Comparison of ENCODE assay signal across 8 cellular contexts in genomic region chr17:50151041-50151936, GRCh38. TPM values are rescaled to one million over a fixed set of nuclear protein-coding genes. Genes with fewer than 3 reads are reported as not detected.
DNase-seq lines count a peak whose midpoint lies in the region; ATAC-seq, FAIRE-seq and TF ChIP-seq lines count a peak whose summit lies in the region.

No MANE protein-coding gene starts in this region.

- H3K36me3 Mint-ChIP-seq in activated T-helper 17 cell treated with anti-CD3 and anti-CD28 coated beads, Interleukin-2, amount 50 U/mL, for 72 hours (ENCODE audit: low read depth): peaks cover 44% of the 10 kb centered on the region
- peaks cover 0 to 3% (median 0%) of the 10 kb centered on the region in 3 donors for H3K36me3 Mint-ChIP-seq in naive thymus-derived CD8-positive, alpha-beta T cell
- H3K36me3 Mint-ChIP-seq in stimulated activated memory B cell treated with anti-CD40 and anti-IgM and Interleukin-4, amounts not matched to agents 10 μg/mL and 1 μg/mL and 100 μg/mL, for 72 hours: peaks cover 27% of the 10 kb centered on the region

- DNase-seq in COLO668 (lab: John Stamatoyannopoulos, UW; ENCODE audit: unreplicated experiment): peak; percentile 84
- peak; percentile 87 for DNase-seq in Jurkat, Clone E6-1 (ENCODE audit: low read depth, low spot score)
- DNase-seq in RCC 7860 (ENCODE audit: low spot score): peak; percentile 82
- DNase-seq in fibroblast of mammary gland (ENCODE audit: low read depth): peak; percentile 84
- DNase-seq in naive thymus-derived CD8-positive, alpha-beta T cell: peak; percentile 69 to 89 (median 79)

- H3K4me1 Mint-ChIP-seq in activated T-helper 17 cell treated with anti-CD3 and anti-CD28 coated beads, Interleukin-2, amount 50 U/mL, for 72 hours: peaks cover 10% of the 10 kb centered on the region
- peaks cover 15 to 60% (median 54%) of the 10 kb centered on the region in 4 donors for H3K4me1 Mint-ChIP-seq in naive thymus-derived CD8-positive, alpha-beta T cell
- peaks cover 36% of the 10 kb centered on the region for H3K4me1 Mint-ChIP-seq in stimulated activated memory B cell treated with anti-CD40 and anti-IgM and Interleukin-4, amounts not matched to agents 10 μg/mL and 1 μg/mL and 100 μg/mL, for 72 hours

- POLR2A ChIA-PET in naive thymus-derived CD8-positive, alpha-beta T cell (lab: Charles Lee): interaction anchor here (0.5 to 7.8 kb wide), 12 partner anchors 10 to 946 kb away, joined by 3 to 90 read pairs (median 4); partner anchors contain the start of gene XYLT2

- no peaks in the 10 kb centered on the region for H3K9me3 Mint-ChIP-seq in activated T-helper 17 cell treated with anti-CD3 and anti-CD28 coated beads, Interleukin-2, amount 50 U/mL, for 72 hours
- H3K9me3 Mint-ChIP-seq in naive thymus-derived CD8-positive, alpha-beta T cell: no peaks in the 10 kb centered on the region
- H3K9me3 Mint-ChIP-seq in stimulated activated memory B cell treated with anti-CD40 and anti-IgM and Interleukin-4, amounts not matched to agents 10 μg/mL and 1 μg/mL and 100 μg/mL, for 72 hours: no peaks in the 10 kb centered on the region

- TF ChIP-seq CTCF in fibroblast of mammary gland (conservative IDR thresholded peaks at IDR 0.05; ENCODE audit: control insufficient read depth, insufficient read depth, low read depth, low read length): peak; percentile 53

- peak overlapping the region; percentile 87 for H3K27ac Mint-ChIP-seq in activated T-helper 17 cell treated with anti-CD3 and anti-CD28 coated beads, Interleukin-2, amount 50 U/mL, for 72 hours
- H3K27ac Mint-ChIP-seq in naive thymus-derived CD8-positive, alpha-beta T cell: peak overlapping the region; percentile 66 to 95 (median 91)
- peak overlapping the region; percentile 94 for H3K27ac Mint-ChIP-seq in stimulated activated memory B cell treated with anti-CD40 and anti-IgM and Interleukin-4, amounts not matched to agents 10 μg/mL and 1 μg/mL and 100 μg/mL, for 72 hours

- peak; percentile 41 for ATAC-seq in GM21360 (IDR thresholded peaks at IDR 0.05; ENCODE audit: unreplicated experiment)
- ATAC-seq in activated T-helper 17 cell treated with anti-CD3 and anti-CD28 coated beads, Interleukin-2, amount 50 U/mL, for 72 hours (replicated peaks): peak; percentile 78
- ATAC-seq in naive thymus-derived CD8-positive, alpha-beta T cell: peak; percentile 66 to 72
- peak; percentile 70 for ATAC-seq in stimulated activated memory B cell treated with anti-CD40 and anti-IgM and Interleukin-4, amounts not matched to agents 10 μg/mL and 1 μg/mL and 100 μg/mL, for 72 hours

- H3K27me3 Mint-ChIP-seq in activated T-helper 17 cell treated with anti-CD3 and anti-CD28 coated beads, Interleukin-2, amount 50 U/mL, for 72 hours: no peaks in the 10 kb centered on the region
- no peaks in the 10 kb centered on the region for H3K27me3 Mint-ChIP-seq in naive thymus-derived CD8-positive, alpha-beta T cell
- no peaks in the 10 kb centered on the region for H3K27me3 Mint-ChIP-seq in stimulated activated memory B cell treated with anti-CD40 and anti-IgM and Interleukin-4, amounts not matched to agents 10 μg/mL and 1 μg/mL and 100 μg/mL, for 72 hours

- peak overlapping the region; percentile 81 for H3K4me3 Mint-ChIP-seq in activated T-helper 17 cell treated with anti-CD3 and anti-CD28 coated beads, Interleukin-2, amount 50 U/mL, for 72 hours
- H3K4me3 Mint-ChIP-seq in naive thymus-derived CD8-positive, alpha-beta T cell: peak overlapping the region; percentile 81 to 93 (median 88)
- H3K4me3 Mint-ChIP-seq in stimulated activated memory B cell treated with anti-CD40 and anti-IgM and Interleukin-4, amounts not matched to agents 10 μg/mL and 1 μg/mL and 100 μg/mL, for 72 hours: peak overlapping the region; percentile 92

- FAIRE-seq in RCC 7860 (lab: Jason Lieb, UNC): no peak

- H3K4me3 ChIP-seq in Jurkat, Clone E6-1 (ENCODE audit: low read length): peak overlapping the region; percentile 85
- peak overlapping the region; percentile 77 for H3K4me3 ChIP-seq in fibroblast of mammary gland (ENCODE audit: control insufficient read depth, low read depth, low read length)

RNA-seq across cellular contexts. Expression of gene PPP1R9B, which starts 0.8 kb away (rescaled TPM):
- 28.6 TPM for polyA plus RNA-seq in Jurkat, Clone E6-1 (2012; ENCODE audit: insufficient read depth, insufficient read length)
- total RNA-seq in activated T-helper 17 cell treated with anti-CD3 and anti-CD28 coated beads, Interleukin-2, amount 50 U/mL, for 72 hours: 10 to 100 TPM; 73.6 to 89.2 TPM
- total RNA-seq in naive thymus-derived CD8-positive, alpha-beta T cell: 10 to 100 TPM; 82.8 to 83.6 TPM
- polyA plus RNA-seq in naive thymus-derived CD8-positive, alpha-beta T cell: under 1 TPM; 0.29 to 0.84 (median 0.67) TPM

RNA-seq across cellular contexts. Expression of gene SGCA, which starts 14.5 kb away (rescaled TPM):
- not detected for polyA plus RNA-seq in Jurkat, Clone E6-1 (2012; ENCODE audit: insufficient read depth, insufficient read length)
- total RNA-seq in activated T-helper 17 cell treated with anti-CD3 and anti-CD28 coated beads, Interleukin-2, amount 50 U/mL, for 72 hours: not detected
- total RNA-seq in naive thymus-derived CD8-positive, alpha-beta T cell: not detected
- polyA plus RNA-seq in naive thymus-derived CD8-positive, alpha-beta T cell: under 1 TPM in 1 of 3 donors, not detected in 2; 0.71 TPM

RNA-seq across cellular contexts. Expression of gene SAMD14, which starts 21.3 kb away (rescaled TPM):
- 4.3 TPM for polyA plus RNA-seq in Jurkat, Clone E6-1 (2012; ENCODE audit: insufficient read depth, insufficient read length)
- total RNA-seq in activated T-helper 17 cell treated with anti-CD3 and anti-CD28 coated beads, Interleukin-2, amount 50 U/mL, for 72 hours: 1 to 10 TPM in 1 of 2 donors, under 1 TPM in 1; 0.84 to 6.9 TPM
- under 1 TPM in 1 of 2 experiments, not detected in 1; 0.30 TPM for total RNA-seq in naive thymus-derived CD8-positive, alpha-beta T cell
- polyA plus RNA-seq in naive thymus-derived CD8-positive, alpha-beta T cell: not detected

RNA-seq across cellular contexts. Expression of gene COL1A1, which starts 50.1 kb away (rescaled TPM):
- 2.0 TPM for polyA plus RNA-seq in Jurkat, Clone E6-1 (2012; ENCODE audit: insufficient read depth, insufficient read length)
- 1 to 10 TPM in 1 of 2 donors, under 1 TPM in 1; 0.37 to 1.9 TPM for total RNA-seq in activated T-helper 17 cell treated with anti-CD3 and anti-CD28 coated beads, Interleukin-2, amount 50 U/mL, for 72 hours
- under 1 TPM; 0.44 to 0.83 TPM for total RNA-seq in naive thymus-derived CD8-positive, alpha-beta T cell
- polyA plus RNA-seq in naive thymus-derived CD8-positive, alpha-beta T cell: not detected

RNA-seq across cellular contexts. Expression of gene PDK2, which starts 56.1 kb away (rescaled TPM):
- polyA plus RNA-seq in Jurkat, Clone E6-1 (2012; ENCODE audit: insufficient read depth, insufficient read length): 38.9 TPM
- 10 to 100 TPM; 10.0 to 15.2 TPM for total RNA-seq in activated T-helper 17 cell treated with anti-CD3 and anti-CD28 coated beads, Interleukin-2, amount 50 U/mL, for 72 hours
- 10 to 100 TPM; 44.4 to 45.3 TPM for total RNA-seq in naive thymus-derived CD8-positive, alpha-beta T cell
- polyA plus RNA-seq in naive thymus-derived CD8-positive, alpha-beta T cell: 10 to 100 TPM; 27.9 to 47.4 (median 40.4) TPM

Comparison
In these comparisons a context has a peak if more than half of its experiments do, and no peak if none do; other contexts are left out.
1. Peak in every context shown above with its lines: DNase-seq, ATAC-seq and H3K4me3 ChIP-seq.